In genomic region chr13:44470623-44471562, GRCh38 we compare ENCODE assay signal across 9 cellular contexts.
DNase-seq lines count a peak whose midpoint lies in the region; TF ChIP-seq lines count a peak whose summit lies in the region.
"Had no signal": no experiment of that assay in that cellular context is flagged by ENCODE, and none has a peak within 500 bp of the region (broad histone marks: within the 10 kb centered on the region; RNA-seq: fewer than 3 reads in every experiment).

No MANE protein-coding gene starts in this region.

- H3K4me1 Mint-ChIP-seq in progenitor cell of endocrine pancreas (ENCODE audit: low read depth) = peaks cover 32% of the 10 kb centered on the region

- H3K9me3 Mint-ChIP-seq in progenitor cell of endocrine pancreas (ENCODE audit: low read depth) = no peaks in the 10 kb centered on the region

- H3K4me3 ChIP-seq in coronary artery = no peak overlapping the region
- H3K4me3 ChIP-seq: BLaER1 had no signal

- H3K4me3 Mint-ChIP-seq in progenitor cell of endocrine pancreas (ENCODE audit: low read depth) = no peak overlapping the region

- TF ChIP-seq CTCF in coronary artery (IDR thresholded peaks at IDR 0.05) (peak; percentile 22), progenitor cell of endocrine pancreas (IDR thresholded peaks at IDR 0.05; ENCODE audit: unreplicated experiment) (peak; percentile 76)

- H3K27ac ChIP-seq in coronary artery = no peak overlapping the region
- H3K27ac ChIP-seq: BLaER1 had no signal

- no peaks in the 10 kb centered on the region for H3K27me3 Mint-ChIP-seq in progenitor cell of endocrine pancreas

- H3K36me3 Mint-ChIP-seq in progenitor cell of endocrine pancreas (ENCODE audit: insufficient read depth) = peaks cover 2% of the 10 kb centered on the region

- DNase-seq in DMS153 treated with DMSO at 0.1 percent for 48 hours (lab: John Stamatoyannopoulos, UW; ENCODE audit: unreplicated experiment) (peak; percentile 11), DMS153 (lab: John Stamatoyannopoulos, UW) (no peak), NCI-H69 (lab: John Stamatoyannopoulos, UW) (peak; percentile 50), coronary artery (ENCODE audit: low spot score) (no peak), progenitor cell of endocrine pancreas (ENCODE audit: low spot score, unreplicated experiment) (no peak), mucosa of gallbladder (ENCODE audit: low spot score) (no peak), HuH-7.5 (ENCODE audit: low spot score) (no peak), head of caudate nucleus (no peak)

- intact Hi-C loops in head of caudate nucleus (cut with DNase I) = no loop called here

- no peak overlapping the region for H3K27ac Mint-ChIP-seq in progenitor cell of endocrine pancreas

Comparison
In these comparisons a context has a peak if more than half of its experiments do, and no peak if none do; other contexts are left out.
1. DNase-seq: peak in DMS153 treated with DMSO at 0.1 percent for 48 hours (single experiment) and NCI-H69 (single experiment); none in DMS153 (single experiment), coronary artery (single experiment), progenitor cell of endocrine pancreas (single experiment), mucosa of gallbladder (single experiment), HuH-7.5 (single experiment) and head of caudate nucleus (0 of 42).